ENCODE assay signal across 4 cellular contexts in genomic region chr1:16557034-16557433, GRCh38. TPM values are rescaled to one million over a fixed set of nuclear protein-coding genes. Genes with fewer than 3 reads are reported as not detected.
"Had no signal": no experiment of that assay in that cellular context is flagged by ENCODE, and none has a peak within 500 bp of the region (broad histone marks: within the 10 kb centered on the region; RNA-seq: fewer than 3 reads in every experiment).

No MANE protein-coding gene starts in this region.

RNA-seq across cellular contexts. Expression of gene RNU1-1, which starts 42.9 kb away (rescaled TPM):
- polyA plus RNA-seq: adipose tissue, adrenal gland, aorta, cardiac muscle cell had no signal
